In genomic region chr6:111806561-111807497, GRCh38 we compare ENCODE assay signal across 12 cellular contexts.
DNase-seq lines count a peak whose midpoint lies in the region; ATAC-seq and TF ChIP-seq lines count a peak whose summit lies in the region.
"Had no signal": no experiment of that assay in that cellular context is flagged by ENCODE, and none has a peak within 500 bp of the region (broad histone marks: within the 10 kb centered on the region; RNA-seq: fewer than 3 reads in every experiment).

No MANE protein-coding gene starts in this region.

- TF ChIP-seq CTCF in HEK293 (tag by site-specific recombination; IDR thresholded peaks at IDR 0.05) (no peak), esophagus squamous epithelium (IDR thresholded peaks at IDR 0.05) (no peak), vagina (IDR thresholded peaks at IDR 0.05) (no peak)

- H3K4me3 ChIP-seq in HEK293 (ENCODE audit: low read depth, low read length) (no peak overlapping the region), esophagus squamous epithelium (no peak overlapping the region), vagina (no peak overlapping the region)
- H3K4me3 ChIP-seq: left lung had no signal

- H3K27ac ChIP-seq in HEK293 (ENCODE audit: extremely low read depth, low read depth, low read length), result no peak overlapping the region
- H3K27ac ChIP-seq in esophagus squamous epithelium, result peak overlapping the region in 3 of 4 donors; percentile 1 to 59 (median 42)
- H3K27ac ChIP-seq in vagina, result no peak overlapping the region

- no peaks in the 10 kb centered on the region for H3K27me3 Mint-ChIP-seq in T-cell

- H3K9me3 ChIP-seq in HEK293 (ENCODE audit: control insufficient read depth, insufficient read depth, low read depth, low read length), result no peaks in the 10 kb centered on the region
- no peaks in the 10 kb centered on the region for H3K9me3 ChIP-seq in esophagus squamous epithelium
- no peaks in the 10 kb centered on the region for H3K9me3 ChIP-seq in vagina
- H3K9me3 ChIP-seq: left lung had no signal

- H3K36me3 ChIP-seq in HEK293 (ENCODE audit: control insufficient read depth in 2 of 2, insufficient read depth in 1 of 2, low read length in 2 of 2), result no peaks in the 10 kb centered on the region
- no peaks in the 10 kb centered on the region for H3K36me3 ChIP-seq in esophagus squamous epithelium
- no peaks in the 10 kb centered on the region for H3K36me3 ChIP-seq in vagina
- H3K36me3 ChIP-seq: left lung had no signal

- TF ChIP-seq POLR2A in esophagus squamous epithelium (IDR thresholded peaks at IDR 0.05), result no peak
- no peak for TF ChIP-seq POLR2A in vagina (IDR thresholded peaks at IDR 0.05)

- H3K9me3 Mint-ChIP-seq in T-cell, result no peaks in the 10 kb centered on the region

- WGBS in esophagus squamous epithelium, 2 donors, result 85 to 89% methylated on average over 9 of the region's 9 CpGs

- H3K27ac Mint-ChIP-seq in T-cell, result peak overlapping the region; percentile 89 to 95

- CTCF ChIA-PET in HEK293 (lab: Yijun Ruan, JAX) (interaction anchor here (0.6 to 1.2 kb wide), 6 partner anchors 8 to 191 kb away, joined by 3 to 4 read pairs (median 3); no protein-coding TSS in a partner anchor), T-cell (lab: Charles Lee) (interaction anchor here (0.6 to 1.6 kb wide), 5 partner anchors 8 to 235 kb away, joined by 3 to 6 read pairs (median 3); no protein-coding TSS in a partner anchor)

- H3K27me3 ChIP-seq in esophagus squamous epithelium (no peaks in the 10 kb centered on the region), vagina (no peaks in the 10 kb centered on the region)
- H3K27me3 ChIP-seq: left lung had no signal

- intact Hi-C loops in esophagus squamous epithelium (cut with DNase I) (no loop called here), vagina (cut with DNase I) (no loop called here)

- peaks cover 95 to 99% (median 98%) of the 10 kb centered on the region in 3 donors for H3K4me1 Mint-ChIP-seq in T-cell

- POLR2A ChIA-PET in HEK293 (lab: Yijun Ruan, JAX) (interaction anchor here (1.2 kb wide), 2 partner anchors 66 to 280 kb away, joined by 3 read pairs; partner anchors contain the start of genes FAM229B, FYN and TUBE1), T-cell (lab: Charles Lee) (interaction anchor here (0.6 to 1.4 kb wide), 8 partner anchors 11 to 185 kb away, joined by 3 to 5 read pairs (median 3); no protein-coding TSS in a partner anchor)

- ATAC-seq in T-cell (replicated peaks in 1 of 4), result no peak
- no peak for ATAC-seq in activated CD4-positive, CD25-positive, alpha-beta regulatory T cell treated with anti-CD3 and anti-CD28 coated beads, Interleukin-2, amount 50 U/mL, for 24 hours

- H3K36me3 Mint-ChIP-seq in T-cell, result peaks cover 34% of the 10 kb centered on the region

- H3K4me1 ChIP-seq in HEK293 (ENCODE audit: control insufficient read depth, insufficient read depth, low read length) (peaks cover 10% of the 10 kb centered on the region; the same call in 1 of the 2 replicates), esophagus squamous epithelium (peaks cover 0 to 47% (median 17%) of the 10 kb centered on the region in 3 donors), vagina (peaks cover 34% of the 10 kb centered on the region)

- no peak for DNase-seq in T-cell
- no peak for DNase-seq in esophagus squamous epithelium (lab: John Stamatoyannopoulos, UW)
- DNase-seq in renal cortical epithelial cell (ENCODE audit: low read depth), result peak; percentile 77
- DNase-seq in DMS79 treated with DMSO at 0.1 percent for 48 hours (lab: John Stamatoyannopoulos, UW), result no peak
- DNase-seq in vagina (ENCODE audit: extremely low spot score in 2 of 2), result no peak
- DNase-seq: aorta, DMS153, left lung, NCI-H1092, NCI-H748 treated with DMSO at 0.1 percent for 48 hours had no signal

- peak overlapping the region in 2 of 3 donors; percentile 47 to 58 for H3K4me3 Mint-ChIP-seq in T-cell

TF ChIP-seq in HEK293, 187 proteins besides CTCF, POLR2A, EP300 and RAD21:
- TF ChIP-seq ZNF16 (tag by site-specific recombination; IDR thresholded peaks at IDR 0.05; ENCODE audit: low read depth) (no peak), TSHZ1 (tag by site-specific recombination; IDR thresholded peaks at IDR 0.05; ENCODE audit: borderline replicate concordance) (no peak), ZNF600 (tag by site-specific recombination; IDR thresholded peaks at IDR 0.05) (0 out of 2 replicates have a peak, but pooled peaks have one; percentile 24), ZFHX2 (tag by site-specific recombination; conservative IDR thresholded peaks at IDR 0.05) (peak; percentile 42), ZNF311 (tag by site-specific recombination; IDR thresholded peaks at IDR 0.05; ENCODE audit: borderline replicate concordance) (no peak), ZNF18 (tag by site-specific recombination; IDR thresholded peaks at IDR 0.05) (no peak), HOXC10 (CRISPR knock-in tag; IDR thresholded peaks at IDR 0.05) (no peak), EGR2 (tag by site-specific recombination; IDR thresholded peaks at IDR 0.05; ENCODE audit: low read depth) (0 out of 2 replicates have a peak, but pooled peaks have one; percentile 32), PRDM1 (tag by site-specific recombination; IDR thresholded peaks at IDR 0.05) (no peak), KLF17 (tag by site-specific recombination; IDR thresholded peaks at IDR 0.05) (no peak), MEIS1 (CRISPR knock-in tag; IDR thresholded peaks at IDR 0.05; ENCODE audit: borderline replicate concordance) (no peak)
TF ChIP-seq in HEK293: peak in this region for 3.

Comparison
In these comparisons a context has a peak if more than half of its experiments do, and no peak if none do; other contexts are left out.
1. H3K27ac ChIP-seq: peak in esophagus squamous epithelium (3 of 4); none in HEK293 (single experiment) and vagina (single experiment).